In genomic region chr16:17793354-17793753, GRCh38 we compare ENCODE assay signal across 34 cellular contexts.
DNase-seq lines count a peak whose midpoint lies in the region; ATAC-seq, FAIRE-seq and TF ChIP-seq lines count a peak whose summit lies in the region.
"Had no signal": no experiment of that assay in that cellular context is flagged by ENCODE, and none has a peak within 500 bp of the region (broad histone marks: within the 10 kb centered on the region; RNA-seq: fewer than 3 reads in every experiment).

No MANE protein-coding gene starts in this region.

- H3K4me2 ChIP-seq in HepG2 (ENCODE audit: low read depth, low read length) (no peak overlapping the region), A549 (no peak overlapping the region), K562 (ENCODE audit: insufficient read depth, low read length) (no peak overlapping the region)
- H3K4me2 ChIP-seq: BLaER1; BLaER1 treated with 17β-estradiol and CSF1 and Interleukin-3, amounts not matched to agents 10 nM and 100 nM had no signal

- no peaks in the 10 kb centered on the region for H3K4me1 ChIP-seq in HepG2 (ENCODE audit: insufficient read depth, low read length)
- H3K4me1 ChIP-seq in right lobe of liver = no peaks in the 10 kb centered on the region
- no peaks in the 10 kb centered on the region for H3K4me1 ChIP-seq in A549
- H3K4me1 ChIP-seq in K562 (replicated peaks in 1 of 2; ENCODE audit: control insufficient read depth in 2 of 2, insufficient read depth in 2 of 2, low read length in 2 of 2) = no peaks in the 10 kb centered on the region
- H3K4me1 ChIP-seq: BE2C; BLaER1; BLaER1 treated with 17β-estradiol and CSF1 and Interleukin-3, amounts not matched to agents 10 nM and 100 nM; Caco-2 had no signal

- FAIRE-seq in HepG2 (lab: Jason Lieb, UNC) (no peak), A549 (lab: Jason Lieb, UNC) (no peak), K562 (lab: Jason Lieb, UNC) (no peak), islet of Langerhans (lab: Jason Lieb, UNC) (peak; percentile 56)
- FAIRE-seq: A204.1, D721Med had no signal

- POLR2A ChIA-PET in HepG2 (lab: Yijun Ruan, JAX) (interaction anchor here (0.7 kb wide), 1 partner anchor 185 kb away, joined by 3 read pairs; no protein-coding TSS in a partner anchor), A549 (lab: Yijun Ruan, JAX) (no interaction called here), K562 (lab: Yijun Ruan, JAX) (interaction anchor here (0.9 kb wide), 1 partner anchor 14 kb away, joined by 3 read pairs; no protein-coding TSS in a partner anchor)

- TF ChIP-seq EP300 in HepG2 (IDR thresholded peaks at IDR 0.05; ENCODE audit: low read depth in 2 of 2, low read length in 2 of 2) (no peak), HepG2 (CRISPR knock-in tag; IDR thresholded peaks at IDR 0.05; ENCODE audit: borderline replicate concordance) (no peak), A549 (IDR thresholded peaks at IDR 0.05) (no peak), K562 (IDR thresholded peaks at IDR 0.05; ENCODE audit: low read length) (no peak)

- H3K9me1 ChIP-seq in K562 (ENCODE audit: control insufficient read depth, insufficient read depth, low read length) = no peaks in the 10 kb centered on the region

- H3K9ac ChIP-seq in HepG2 (ENCODE audit: insufficient read depth, low read depth, low read length) (no peak overlapping the region), K562 (ENCODE audit: insufficient read depth in 1 of 2, low read depth in 2 of 2, low read length in 2 of 2) (no peak overlapping the region)
- H3K9ac ChIP-seq: BLaER1; BLaER1 treated with 17β-estradiol and CSF1 and Interleukin-3, amounts not matched to agents 10 nM and 100 nM had no signal

- TF ChIP-seq CTCF in HepG2 (CRISPR knock-in tag; IDR thresholded peaks at IDR 0.05) = no peak
- TF ChIP-seq CTCF in right lobe of liver (IDR thresholded peaks at IDR 0.05) = no peak
- TF ChIP-seq CTCF in A549 (IDR thresholded peaks at IDR 0.05) = no peak
- TF ChIP-seq CTCF in K562 (IDR thresholded peaks at IDR 0.05 in 2 of 3, conservative IDR thresholded peaks at IDR 0.05 in 1 of 3; ENCODE audit: insufficient read depth in 2 of 3, low read depth in 1 of 3, low read length in 3 of 3) = no peak

- TF ChIP-seq RAD21 in HepG2 (CRISPR knock-in tag; IDR thresholded peaks at IDR 0.05) (no peak), A549 (conservative IDR thresholded peaks at IDR 0.05 in 1 of 2, IDR thresholded peaks at IDR 0.05 in 1 of 2) (no peak), K562 (CRISPR knock-in tag; conservative IDR thresholded peaks at IDR 0.05 in 1 of 2, IDR thresholded peaks at IDR 0.05 in 1 of 2) (no peak)

- 1% methylated on average over 1 of the region's 1 CpG for WGBS in HepG2 (ENCODE audit: low lambda C conversion rate)
- WGBS in right lobe of liver (ENCODE audit: insufficient coverage, low coverage, low lambda C conversion rate, missing lambda C conversion rate) = 65% methylated on average over 1 of the region's 1 CpG
- WGBS in A549 (ENCODE audit: missing lambda C conversion rate) = 2% methylated on average over 1 of the region's 1 CpG
- WGBS in K562 (ENCODE audit: insufficient coverage, low coverage, missing lambda C conversion rate) = 8% methylated on average over 1 of the region's 1 CpG

- CTCF ChIA-PET in HepG2 (lab: Yijun Ruan, JAX; ENCODE audit: low intra/inter-chr PET ratio, low total read pairs) (no interaction called here), A549 (lab: Yijun Ruan, JAX) (no interaction called here), K562 (lab: Yijun Ruan, JAX; ENCODE audit: low intra/inter-chr PET ratio) (no interaction called here)

- intact Hi-C loops in HepG2 (cut with micrococcal nuclease; ENCODE audit: unreplicated experiment) (no loop called here), right lobe of liver (cut with DNase I) (no loop called here), K562 (cut with micrococcal nuclease) (no loop called here)

- ATAC-seq in HepG2 (no peak), right lobe of liver (no peak), A549 (no peak), K562 (no peak), HG03139 (IDR thresholded peaks at IDR 0.05; ENCODE audit: unreplicated experiment) (no peak), HG02884 (IDR thresholded peaks at IDR 0.05; ENCODE audit: unreplicated experiment) (no peak)
- ATAC-seq: CD8-positive, alpha-beta T cell had no signal

- H3K79me2 ChIP-seq in HepG2 (ENCODE audit: insufficient read depth, low read length) (no peaks in the 10 kb centered on the region), K562 (ENCODE audit: control insufficient read depth, insufficient read depth, low read length) (no peaks in the 10 kb centered on the region)

- BruUV-seq in HepG2 (replicated peaks; lab: Mats Ljungman, UMichigan) (no TSS peak), K562 (replicated peaks; lab: Mats Ljungman, UMichigan) (no TSS peak)

- H3K27me3 ChIP-seq in HepG2 (ENCODE audit: control insufficient read depth in 1 of 2, insufficient read depth in 2 of 2, low read length in 2 of 2) = no peaks in the 10 kb centered on the region; a peak in 1 of 5 replicates
- no peaks in the 10 kb centered on the region for H3K27me3 ChIP-seq in right lobe of liver
- no peaks in the 10 kb centered on the region for H3K27me3 ChIP-seq in K562 (ENCODE audit: control insufficient read depth in 2 of 2, insufficient read depth in 2 of 2, low read length in 2 of 2)
- H3K27me3 ChIP-seq: BE2C; BLaER1; BLaER1 treated with 17β-estradiol and CSF1 and Interleukin-3, amounts not matched to agents 10 nM and 100 nM had no signal

- TF ChIP-seq POLR2A in HepG2 (IDR thresholded peaks at IDR 0.05; ENCODE audit: insufficient read depth in 1 of 2, low read depth in 2 of 2, low read length in 2 of 2) = no peak
- TF ChIP-seq POLR2A in right lobe of liver (IDR thresholded peaks at IDR 0.05) = no peak
- TF ChIP-seq POLR2A in A549 (IDR thresholded peaks at IDR 0.05; ENCODE audit: low read length) = no peak
- TF ChIP-seq POLR2A in K562 (conservative IDR thresholded peaks at IDR 0.05) = no peak

- H3K4me3 ChIP-seq in HepG2 (replicated peaks in 1 of 3; ENCODE audit: insufficient read depth in 1 of 3, low read depth in 2 of 3, low read length in 3 of 3) (no peak overlapping the region), right lobe of liver (no peak overlapping the region), A549 (no peak overlapping the region), K562 (no peak overlapping the region)
- H3K4me3 ChIP-seq: BLaER1; BLaER1 treated with 17β-estradiol and CSF1 and Interleukin-3, amounts not matched to agents 10 nM and 100 nM had no signal

- H3K27ac ChIP-seq in HepG2 (ENCODE audit: extremely low read length, insufficient read depth, low read length) (no peak overlapping the region), right lobe of liver (no peak overlapping the region), A549 (no peak overlapping the region), K562 (ENCODE audit: extremely low read depth, low read depth, low read length) (no peak overlapping the region)
- H3K27ac ChIP-seq: 22Rv1; BLaER1; BLaER1 treated with 17β-estradiol and CSF1 and Interleukin-3, amounts not matched to agents 10 nM and 100 nM; C4-2B had no signal

- H3K9me3 ChIP-seq in HepG2 (ENCODE audit: low read length) = no peaks in the 10 kb centered on the region
- H3K9me3 ChIP-seq in right lobe of liver = no peaks in the 10 kb centered on the region
- H3K9me3 ChIP-seq in A549 = no peaks in the 10 kb centered on the region
- H3K9me3 ChIP-seq in K562 (replicated peaks; ENCODE audit: control insufficient read depth, insufficient read depth, low read depth, low read length) = no peaks in the 10 kb centered on the region
- H3K9me3 ChIP-seq: BE2C; BLaER1; BLaER1 treated with 17β-estradiol and CSF1 and Interleukin-3, amounts not matched to agents 10 nM and 100 nM; Caco-2 had no signal

- in situ Hi-C loops in HepG2 (cut with HindIII; ENCODE audit: extremely low pct_ligation_motif_present, low pct_unique_long_range_greater_than_20kb) = no loop called here
- in situ Hi-C loops in K562 (cut with MboI) = no loop called here

- no peak overlapping the region for H2AFZ ChIP-seq in HepG2 (ENCODE audit: low read length)
- H2AFZ ChIP-seq in K562 (ENCODE audit: low read depth, low read length) = no peak overlapping the region

- DNase-seq in HepG2 (ENCODE audit: low spot score) (no peak), right lobe of liver (no peak), A549 (ENCODE audit: low read depth in 1 of 2, low spot score in 1 of 2) (no peak), K562 (ENCODE audit: extremely low read depth in 1 of 4, low spot score in 3 of 4) (no peak), HT-29 (ENCODE audit: low spot score) (no peak)
- DNase-seq: 8988T; ACHN; AML-193; BE2C; C1 segment of cervical spinal cord; Caco-2; Calu3; CD4-positive, alpha-beta memory T cell; CD4-positive, alpha-beta T cell; CD4-positive, CD25-positive, alpha-beta regulatory T cell; CD8-positive, alpha-beta memory T cell; CD8-positive, alpha-beta T cell; COR-L47; DMS 273 treated with DMSO at 0.1 percent for 48 hours; DMS153; DMS53; DMS79; DMS79 treated with DMSO at 0.1 percent for 48 hours; DND-41; EL had no signal

- no peaks in the 10 kb centered on the region for H3K36me3 ChIP-seq in HepG2 (replicated peaks in 1 of 2; ENCODE audit: control insufficient read depth in 1 of 2, insufficient read depth in 2 of 2, low read length in 2 of 2)
- H3K36me3 ChIP-seq in right lobe of liver = no peaks in the 10 kb centered on the region
- H3K36me3 ChIP-seq in K562 (ENCODE audit: control insufficient read depth, insufficient read depth, low read length) = no peaks in the 10 kb centered on the region
- H3K36me3 ChIP-seq: BE2C; BLaER1; BLaER1 treated with 17β-estradiol and CSF1 and Interleukin-3, amounts not matched to agents 10 nM and 100 nM had no signal

- H4K20me1 ChIP-seq in HepG2 (ENCODE audit: insufficient read depth, low read length) (no peaks in the 10 kb centered on the region), K562 (replicated peaks; ENCODE audit: control insufficient read depth, insufficient read depth, low read length) (no peaks in the 10 kb centered on the region)
- H4K20me1 ChIP-seq: BLaER1; BLaER1 treated with 17β-estradiol and CSF1 and Interleukin-3, amounts not matched to agents 10 nM and 100 nM had no signal

TF ChIP-seq in HepG2, 621 proteins besides CTCF, POLR2A, EP300 and RAD21 (continues in another document):
- TF ChIP-seq ZNF317 (CRISPR knock-in tag; IDR thresholded peaks at IDR 0.05) (no peak), MAFK (conservative IDR thresholded peaks at IDR 0.05 in 1 of 2, IDR thresholded peaks at IDR 0.05 in 1 of 2; ENCODE audit: low read length in 2 of 2) (peak in 1 of 2 experiments; percentile 74; a peak in 3 of 4 replicates), ZNF556 (CRISPR knock-in tag; IDR thresholded peaks at IDR 0.05; ENCODE audit: borderline replicate concordance) (no peak)

TF ChIP-seq in A549, 52 proteins besides CTCF, POLR2A, EP300 and RAD21:
- TF ChIP-seq MAFK (IDR thresholded peaks at IDR 0.05; ENCODE audit: partially characterized antibody) = peak; percentile 30
- no peak for TF ChIP-seq GATA3 (IDR thresholded peaks at IDR 0.05; ENCODE audit: borderline replicate concordance)

TF ChIP-seq in K562, 482 proteins besides CTCF, POLR2A, EP300 and RAD21 (continues in another document):
- TF ChIP-seq HIVEP1 (CRISPR knock-in tag; IDR thresholded peaks at IDR 0.05) (no peak), MAFG (tag; conservative IDR thresholded peaks at IDR 0.05) (0 out of 2 replicates have a peak, but pooled peaks have one; percentile 10), SMARCA5 (IDR thresholded peaks at IDR 0.05) (no peak), TAL1 (IDR thresholded peaks at IDR 0.05) (no peak), ZNF24 (IDR thresholded peaks at IDR 0.05) (no peak)

Comparison
In these comparisons a context has a peak if more than half of its experiments do, and no peak if none do; other contexts are left out.
1. Of the 241 proteins assayed by ChIP-seq in both HepG2 and K562: peak only in HepG2: MAFF; only in K562: MAFG; in both: none; in neither: 238; mixed calls (peak in some experiments, not most) for 1.